Comparison of ENCODE assay signal across 6 cellular contexts in genomic region chr21:36657290-36657689, GRCh38. TPM values are rescaled to one million over a fixed set of nuclear protein-coding genes. Genes with fewer than 3 reads are reported as not detected.
"Had no signal": no experiment of that assay in that cellular context is flagged by ENCODE, and none has a peak within 500 bp of the region (broad histone marks: within the 10 kb centered on the region; RNA-seq: fewer than 3 reads in every experiment).

No MANE protein-coding gene starts in this region.

RNA-seq across cellular contexts. Expression of gene SIM2, which starts 41.6 kb away (rescaled TPM):
- total RNA-seq: activated B cell treated with CpG ODN at 0.5 μM for 24 hours; activated CD8-positive, alpha-beta memory T cell treated with anti-CD3 and anti-CD28 coated beads for 36 hours; activated CD8-positive, alpha-beta T cell treated with anti-CD3 and anti-CD28 coated beads for 36 hours; activated CD8-positive, alpha-beta T cell treated with anti-CD3 and anti-CD28 coated beads, Interleukin-2, amount 10 ng/mL, durations not matched to agents 7 days and 5 days; T-helper 17 cell; T-helper 2 cell treated with Interferon-gamma antibody and Interleukin-4, amounts not matched to agents 100 ng/mL and 5 ng/mL, for 36 hours had no signal
